8 cellular contexts compared by ENCODE assay signal in the genomic region with DNA sequence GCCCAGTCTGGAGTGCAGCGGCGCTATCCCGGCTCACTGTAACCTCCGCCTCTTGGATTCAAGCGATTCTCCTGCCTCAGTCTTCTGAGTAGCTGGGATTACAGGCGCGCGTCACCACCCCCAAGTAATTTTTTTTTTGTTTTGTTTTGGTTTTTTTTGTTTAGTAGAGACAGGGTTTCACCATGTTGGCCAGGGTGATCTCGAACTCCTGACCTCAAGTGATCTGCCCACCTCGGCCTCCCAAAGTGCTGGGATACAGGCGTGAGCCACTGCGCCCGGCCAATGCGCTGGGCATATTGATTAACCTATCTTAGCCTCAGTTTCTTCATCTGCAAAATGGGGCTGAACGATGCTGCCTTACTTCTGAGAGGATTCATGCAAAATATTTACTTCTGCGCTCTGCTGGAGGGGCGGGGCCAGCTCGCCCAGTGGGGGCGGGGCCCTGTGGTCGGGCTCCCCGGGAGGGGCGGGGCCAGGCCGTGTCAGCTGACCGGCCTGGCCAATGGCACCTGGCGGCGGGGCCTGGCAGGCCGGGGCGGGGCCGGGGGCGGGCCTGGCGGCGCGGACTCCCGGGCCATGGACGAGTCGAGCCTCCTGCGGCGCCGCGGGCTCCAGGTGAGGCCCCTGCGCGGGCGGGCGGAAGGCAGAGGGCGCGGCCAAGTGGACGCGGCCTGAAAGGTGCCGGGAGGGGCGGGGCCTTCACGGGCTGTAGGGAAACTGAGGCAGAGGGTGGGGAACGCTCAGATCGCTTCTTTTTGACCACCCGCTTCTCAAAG. TPM values are rescaled to one million over a fixed set of nuclear protein-coding genes. Genes with fewer than 3 reads are reported as not detected.
A peak's percentile ranks its signal among the peaks of the same experiment; 100 is the strongest.
DNase-seq lines count a peak whose midpoint lies in the region; ATAC-seq, FAIRE-seq and TF ChIP-seq lines count a peak whose summit lies in the region.

Gene MAST3 (plus strand): TSS at position 562 of the 776 bp plus-strand sequence. CDS start 15 bp downstream, at position 577.

- intact Hi-C loops in aorta (cut with DNase I) = no loop called here

- no peaks in the 10 kb centered on the region for H3K9me3 ChIP-seq in aorta (ENCODE audit: control insufficient read depth, low read length)

- no peaks in the 10 kb centered on the region for H3K36me3 ChIP-seq in aorta (ENCODE audit: control insufficient read depth in 1 of 2, insufficient read depth in 2 of 2, low read length in 1 of 2)

- no peak for FAIRE-seq in D721Med (lab: Jason Lieb, UNC)

- H3K27me3 ChIP-seq in aorta (ENCODE audit: control insufficient read depth in 1 of 2, insufficient read depth in 2 of 2, low read length in 1 of 2) = no peaks in the 10 kb centered on the region

- peak within 1 kb of the TSS; percentile 42 to 59 for H3K4me3 ChIP-seq in aorta (ENCODE audit: low read length in 2 of 2)

- DNase-seq in D721Med (ENCODE audit: insufficient read length, low spot score) (peak; percentile 96), LoVo (ENCODE audit: low spot score) (peak; percentile 92), T-helper 22 cell (ENCODE audit: low read depth) (peak; percentile 85), anterior cingulate cortex (lab: John Stamatoyannopoulos, UW) (peak in 57 of 58 donors; percentile 8 to 90 (median 76)), hepatic stellate cell (ENCODE audit: low spot score) (peak; percentile 97), renal cortical epithelial cell (ENCODE audit: low read depth) (peak; percentile 40), aorta (peak; percentile 93 to 94)

- H3K27ac ChIP-seq in aorta (ENCODE audit: low read depth in 1 of 2, low read length in 2 of 2) = no peak within 1 kb of the TSS

- 23 to 25% methylated on average over 52 to 54 of the region's 54 CpGs for WGBS in aorta, 2 donors

- no peaks in the 10 kb centered on the region for H3K4me1 ChIP-seq in aorta (ENCODE audit: control insufficient read depth in 1 of 2, insufficient read depth in 2 of 2, low read length in 2 of 2)

- ATAC-seq in GM21717 (IDR thresholded peaks at IDR 0.05; ENCODE audit: unreplicated experiment) (peak; percentile 52), aorta (ENCODE audit: low FRiP score) (peak; percentile 91)

- TF ChIP-seq CTCF in D721Med (IDR thresholded peaks at IDR 0.05; ENCODE audit: insufficient read depth, missing control alignments) = no peak

RNA-seq across cellular contexts. Expression of gene MAST3, which starts in this region (rescaled TPM):
- total RNA-seq in renal cortical epithelial cell (0.35 and 5.7 TPM in 2 replicates), aorta (10 to 100 TPM; 21.5 to 25.2 TPM)
- polyA plus RNA-seq in aorta = 10 to 100 TPM in 1 of 2 donors, 1 to 10 TPM in 1; 4.4 to 32.7 TPM

Comparison
In these comparisons a context has a peak if more than half of its experiments do, and no peak if none do; other contexts are left out.
1. DNase-seq: peak in every context shown above with its lines; median percentile 97 in hepatic stellate cell; 96 in D721Med; 94 in aorta; 92 in LoVo; 85 in T-helper 22 cell; 76 in anterior cingulate cortex; 40 in renal cortical epithelial cell.